17 cellular contexts compared by ENCODE assay signal in the genomic region with DNA sequence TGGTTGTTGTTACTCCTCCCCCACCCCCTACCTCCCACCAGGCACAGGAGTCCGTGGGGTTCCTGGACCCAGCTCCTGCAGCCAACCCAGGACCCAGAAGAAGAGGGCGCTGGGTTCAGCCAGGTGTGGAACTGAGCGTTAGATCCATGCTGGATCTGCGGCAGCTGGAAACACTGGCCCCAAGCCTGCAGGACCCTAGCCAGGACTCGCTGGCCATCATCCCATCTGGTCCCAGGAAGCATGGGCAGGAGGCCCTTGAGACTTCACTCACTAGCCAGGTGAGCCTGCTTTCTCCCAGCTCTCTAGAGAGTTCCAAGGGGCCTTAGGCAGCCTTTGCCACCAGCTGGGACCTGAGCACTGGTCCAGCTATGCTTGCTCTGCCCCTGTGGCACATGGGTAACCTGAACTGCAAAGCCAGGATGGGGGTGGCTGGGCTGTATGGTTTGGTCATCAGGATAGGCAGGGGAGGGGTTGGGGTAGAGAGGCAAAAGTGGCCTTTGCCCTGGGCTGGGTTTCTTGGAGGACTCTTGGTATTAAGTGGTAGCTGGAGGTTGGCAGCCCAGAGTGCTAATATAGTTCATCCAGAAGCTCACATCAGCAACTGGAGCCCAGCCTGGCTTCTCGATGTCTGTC. TPM values are rescaled to one million over a fixed set of nuclear protein-coding genes. Genes with fewer than 3 reads are reported as not detected.
DNase-seq lines count a peak whose midpoint lies in the region; ATAC-seq, FAIRE-seq and TF ChIP-seq lines count a peak whose summit lies in the region.
"Had no signal": no experiment of that assay in that cellular context is flagged by ENCODE, and none has a peak within 500 bp of the region (broad histone marks: within the 10 kb centered on the region; RNA-seq: fewer than 3 reads in every experiment).

No MANE protein-coding gene starts in this region.

- H3K36me3 ChIP-seq in pancreas, result peaks cover 0 to 26% (median 0%) of the 10 kb centered on the region in 3 donors

- no peak for ATAC-seq in left cardiac atrium
- ATAC-seq in pancreas, result peak; percentile 89 to 95 (median 92)
- ATAC-seq in GM21825 (IDR thresholded peaks at IDR 0.05; ENCODE audit: unreplicated experiment), result no peak
- ATAC-seq: SK-N-SH treated with all-trans-retinoic acid at 6 μM for 48 hours had no signal

- no peak for FAIRE-seq in pancreas (lab: Jason Lieb, UNC)
- FAIRE-seq: H54 had no signal

- intact Hi-C loops in left cardiac atrium (cut with DNase I), result no loop called here
- intact Hi-C loops in cardiac septum (cut with DNase I), result no loop called here
- intact Hi-C loops in pancreas (cut with DNase I), result loop anchor here in 1 of 3 donors (5.0 kb wide), 1 partner anchor 86 kb away; no protein-coding TSS in a partner anchor

- no peaks in the 10 kb centered on the region for H3K9me3 ChIP-seq in pancreas
- H3K9me3 ChIP-seq: Caco-2 had no signal

- peaks cover 0 to 10% (median 4%) of the 10 kb centered on the region in 3 donors for H3K4me1 ChIP-seq in pancreas
- H3K4me1 ChIP-seq: Caco-2 had no signal

- H3K27ac ChIP-seq in VCaP (peak overlapping the region; percentile 71), pancreas (peak overlapping the region in 2 of 4 donors; percentile 19 to 62)

- TF ChIP-seq CTCF in VCaP (conservative IDR thresholded peaks at IDR 0.05) (no peak), pancreas (IDR thresholded peaks at IDR 0.05) (no peak)

- WGBS in pancreas, 2 donors, result 31 to 46% methylated on average over 6 of the region's 6 CpGs

- DNase-seq in left cardiac atrium (peak; percentile 16), cardiac septum (ENCODE audit: low spot score) (no peak), pancreas (peak; percentile 71 to 92 (median 84)), NCI-H146 (lab: John Stamatoyannopoulos, UW) (no peak), middle frontal gyrus (ENCODE audit: extremely low spot score, low spot score) (no peak)
- DNase-seq: Caco-2, EL, MM.1S, NCI-H1105, NCI-H1694 treated with DMSO at 0.1 percent for 48 hours, NCI-H510A, NCI-H774, SHP77 treated with DMSO at 0.1 percent for 48 hours had no signal

- H3K27me3 ChIP-seq in pancreas, result no peaks in the 10 kb centered on the region

- H3K4me3 ChIP-seq in pancreas, result no peak overlapping the region

RNA-seq across cellular contexts. Expression of a gene that starts 7.0 kb away (rescaled TPM):
- total RNA-seq in left cardiac atrium (10 to 100 TPM in 1 of 2 donors, 1 to 10 TPM in 1; 8.8 to 11.7 TPM), cardiac septum (16.3 TPM), pancreas (10 to 100 TPM in 3 of 6 donors, 1 to 10 TPM in 3; 6.5 to 12.5 (median 9.9) TPM)
- 10 to 100 TPM; 11.2 to 16.8 TPM for polyA plus RNA-seq in pancreas

RNA-seq across cellular contexts. Expression of a gene that starts 17.7 kb away (rescaled TPM):
- total RNA-seq in left cardiac atrium, result 1 to 10 TPM; 5.4 to 7.2 TPM
- total RNA-seq in cardiac septum, result 3.4 TPM
- 1 to 10 TPM; 3.5 to 8.5 (median 5.3) TPM for total RNA-seq in pancreas
- 10 to 100 TPM; 46.1 to 56.8 TPM for polyA plus RNA-seq in pancreas

RNA-seq across cellular contexts. Expression of a gene that starts 46.6 kb away (rescaled TPM):
- total RNA-seq in left cardiac atrium (10 to 100 TPM; 13.9 to 19.0 TPM), cardiac septum (15.6 TPM), pancreas (10 to 100 TPM in 1 of 6 donors, 1 to 10 TPM in 5; 5.3 to 12.0 (median 7.2) TPM)
- polyA plus RNA-seq in pancreas, result 10 to 100 TPM in 1 of 2 donors, 1 to 10 TPM in 1; 9.3 to 19.2 TPM

Comparison
In these comparisons a context has a peak if more than half of its experiments do, and no peak if none do; other contexts are left out.
1. DNase-seq: peak in left cardiac atrium (single experiment) and pancreas (6 of 6); none in cardiac septum (single experiment), NCI-H146 (single experiment) and middle frontal gyrus (single experiment).
2. ATAC-seq: peak in pancreas (4 of 4); none in left cardiac atrium (0 of 2) and GM21825 (single experiment).